In genomic region chr10:18658301-18658991, GRCh38 we compare ENCODE assay signal across 8 cellular contexts. TPM values are rescaled to one million over a fixed set of nuclear protein-coding genes. Genes with fewer than 3 reads are reported as not detected.
DNase-seq lines count a peak whose midpoint lies in the region; ATAC-seq and TF ChIP-seq lines count a peak whose summit lies in the region.

No MANE protein-coding gene starts in this region.

- no peaks in the 10 kb centered on the region for H3K27me3 Mint-ChIP-seq in osteocyte (ENCODE audit: unreplicated experiment)

- no peaks in the 10 kb centered on the region for H3K9me3 Mint-ChIP-seq in osteocyte (ENCODE audit: unreplicated experiment)

- peaks cover 4% of the 10 kb centered on the region for H3K36me3 Mint-ChIP-seq in osteocyte (ENCODE audit: unreplicated experiment)

- intact Hi-C loops in Right ventricle myocardium superior (cut with DNase I) (loop anchor here (10.0 kb wide), 1 partner anchor 314 kb away; no protein-coding TSS in a partner anchor), cardiac septum (cut with DNase I) (loop anchor here (10.0 kb wide), 1 partner anchor 1454 kb away; the partner anchor contains the start of gene TRDMT1)

- ATAC-seq in Right ventricle myocardium superior (ENCODE audit: poor library complexity) (peak; percentile 2), HG03378 (IDR thresholded peaks at IDR 0.05; ENCODE audit: unreplicated experiment) (peak; percentile 22)

- TF ChIP-seq CTCF in osteocyte (IDR thresholded peaks at IDR 0.05) (no peak), GM13977 (IDR thresholded peaks at IDR 0.05; ENCODE audit: extremely low read depth, insufficient read depth, missing control alignments) (no peak)

- peak overlapping the region; percentile 98 for H3K4me3 Mint-ChIP-seq in osteocyte (ENCODE audit: unreplicated experiment)

- H3K4me1 Mint-ChIP-seq in osteocyte (ENCODE audit: unreplicated experiment), result peaks cover 32% of the 10 kb centered on the region

- in situ Hi-C loops in GM13977 (cut with MboI; ENCODE audit: low pct_unique_long_range_greater_than_20kb, low sequenced_read_pairs, unreplicated experiment), result loop anchor here (25.0 kb wide), 1 partner anchor 996 kb away; no protein-coding TSS in a partner anchor

- peak overlapping the region; percentile 98 for H3K27ac Mint-ChIP-seq in osteocyte (ENCODE audit: unreplicated experiment)

- DNase-seq in Right ventricle myocardium superior (no peak), cardiac septum (ENCODE audit: low spot score) (no peak), fibroblast of peridontal ligament (ENCODE audit: extremely low read depth) (peak; percentile 77), osteocyte (ENCODE audit: extremely low spot score, unreplicated experiment) (no peak), NCI-H1436 (lab: John Stamatoyannopoulos, UW) (no peak), GM13977 (ENCODE audit: low spot score) (no peak)
- DNase-seq in activated CD4-positive, alpha-beta T cell treated with anti-CD3 and anti-CD28 coated beads, Interleukin-2, amount 50 U/mL, for 48 hours, result peak; percentile 7 to 21

RNA-seq across cellular contexts. Expression of gene ARL5B, which starts 0.8 kb away (rescaled TPM):
- total RNA-seq in Right ventricle myocardium superior (5.4 TPM), cardiac septum (7.1 TPM), osteocyte (18.5 and 19.0 TPM in 2 replicates)

RNA-seq across cellular contexts. Expression of gene NSUN6, which starts 7.1 kb away (rescaled TPM):
- 9.3 TPM for total RNA-seq in Right ventricle myocardium superior
- total RNA-seq in cardiac septum, result 8.7 TPM
- 7.3 and 8.3 TPM in 2 replicates for total RNA-seq in osteocyte

Comparison
In these comparisons a context has a peak if more than half of its experiments do, and no peak if none do; other contexts are left out.
1. DNase-seq: peak in activated CD4-positive, alpha-beta T cell treated with anti-CD3 and anti-CD28 coated beads, Interleukin-2, amount 50 U/mL, for 48 hours (2 of 2) and fibroblast of peridontal ligament (single experiment); none in Right ventricle myocardium superior (single experiment), cardiac septum (single experiment), osteocyte (single experiment), NCI-H1436 (single experiment) and GM13977 (single experiment).